Comparison of ENCODE assay signal across 1 cellular context in genomic region chr3:20101041-20101440, GRCh38.
TF ChIP-seq lines count a peak whose summit lies in the region.

No MANE protein-coding gene starts in this region.

TF ChIP-seq in GM23338, 12 proteins besides CTCF, POLR2A, EP300 and RAD21:
- TF ChIP-seq ETS1 (IDR thresholded peaks at IDR 0.05) (no peak), NANOG (IDR thresholded peaks at IDR 0.05; ENCODE audit: borderline replicate concordance) (no peak), JUNB (IDR thresholded peaks at IDR 0.05; ENCODE audit: unreplicated experiment) (no peak), ZNF331 (CRISPR knock-in tag; IDR thresholded peaks at IDR 0.05; ENCODE audit: low read depth) (no peak)
TF ChIP-seq in GM23338: peak in this region for 0.
